ENCODE assay signal across 8 cellular contexts in genomic region chrX:18885317-18886004, GRCh38.
DNase-seq lines count a peak whose midpoint lies in the region; ATAC-seq and TF ChIP-seq lines count a peak whose summit lies in the region.

No MANE protein-coding gene starts in this region.

- H3K36me3 ChIP-seq in RWPE2 (ENCODE audit: low read depth) (no peaks in the 10 kb centered on the region), spleen (no peaks in the 10 kb centered on the region), HAP-1 (replicated peaks) (no peaks in the 10 kb centered on the region)

- POLR2A ChIA-PET in CD4-positive, alpha-beta T cell (lab: Charles Lee): interaction anchor here (1.6 to 2.6 kb wide), 2 partner anchors 100 to 460 kb away, joined by 6 to 23 read pairs; partner anchors contain the start of gene CDKL5

- peak overlapping the region; percentile 29 for H3K27ac ChIP-seq in CD4-positive, alpha-beta T cell (ENCODE audit: low read depth, low read length)
- H3K27ac ChIP-seq in RWPE2 (ENCODE audit: poor library complexity, severe bottlenecking) (peak overlapping the region; percentile 39), spleen (peak overlapping the region in 7 of 8 donors; percentile 76 to 86 (median 82))

- no peak for DNase-seq in CD4-positive, alpha-beta T cell
- DNase-seq in RWPE2 (ENCODE audit: low spot score): no peak
- DNase-seq in fibroblast of mammary gland (ENCODE audit: low read depth): peak; percentile 5
- peak; percentile 41 for DNase-seq in spleen
- DNase-seq in D341Med (ENCODE audit: low spot score): no peak
- DNase-seq in HAP-1 (ENCODE audit: low spot score in 2 of 2): no peak
- no peak for DNase-seq in mesenteric fat pad (ENCODE audit: low spot score)

- H3K4me3 ChIP-seq in RWPE2 (ENCODE audit: severe bottlenecking) (no peak overlapping the region), fibroblast of mammary gland (ENCODE audit: control insufficient read depth, low read depth, low read length) (no peak overlapping the region), spleen (peak overlapping the region in 7 of 8 donors; percentile 28 to 67 (median 39)), HAP-1 (no peak overlapping the region)

- peaks cover 22% of the 10 kb centered on the region for H3K4me1 ChIP-seq in RWPE2 (ENCODE audit: insufficient read depth, poor library complexity, severe bottlenecking)
- peaks cover 0 to 32% (median 21%) of the 10 kb centered on the region in 6 donors for H3K4me1 ChIP-seq in spleen
- H3K4me1 ChIP-seq in HAP-1: peaks cover 11% of the 10 kb centered on the region

- TF ChIP-seq POLR2A in spleen (IDR thresholded peaks at IDR 0.05): no peak

- H3K36me3 Mint-ChIP-seq in CD4-positive, alpha-beta T cell (ENCODE audit: low read depth): no peaks in the 10 kb centered on the region

- H3K27me3 Mint-ChIP-seq in CD4-positive, alpha-beta T cell: no peaks in the 10 kb centered on the region

- no peaks in the 10 kb centered on the region for H3K27me3 ChIP-seq in CD4-positive, alpha-beta T cell (ENCODE audit: control insufficient read depth, insufficient read depth, low read length)
- H3K27me3 ChIP-seq in RWPE2 (ENCODE audit: insufficient read depth, poor library complexity, severe bottlenecking): no peaks in the 10 kb centered on the region
- no peaks in the 10 kb centered on the region for H3K27me3 ChIP-seq in spleen (replicated peaks in 1 of 7)
- H3K27me3 ChIP-seq in HAP-1 (ENCODE audit: low read depth): no peaks in the 10 kb centered on the region

- H3K9me3 ChIP-seq in CD4-positive, alpha-beta T cell (ENCODE audit: control insufficient read depth, low read length): no peaks in the 10 kb centered on the region
- H3K9me3 ChIP-seq in RWPE2 (ENCODE audit: severe bottlenecking) (no peaks in the 10 kb centered on the region), spleen (peaks cover 0 to 6% (median 0%) of the 10 kb centered on the region in 8 donors), HAP-1 (no peaks in the 10 kb centered on the region)

- intact Hi-C loops in CD4-positive, alpha-beta T cell (cut with DNase I, micrococcal nuclease): loop anchor here (5.0 kb wide), 3 partner anchors 97 to 493 kb away; partner anchors contain the start of genes PHKA2 (in 1 of the 2) and RS1 (in 1 of the 2)
- intact Hi-C loops in spleen (cut with DNase I; ENCODE audit: low total_unique reads): no loop called here

- peak; percentile 49 for ATAC-seq in CD4-positive, alpha-beta T cell (ENCODE audit: poor library complexity)
- ATAC-seq in GM21528 (IDR thresholded peaks at IDR 0.05; ENCODE audit: low FRiP score, unreplicated experiment): peak; percentile 17
- no peak for ATAC-seq in RWPE2 (ENCODE audit: low read depth)

- H3K9me3 Mint-ChIP-seq in CD4-positive, alpha-beta T cell: no peaks in the 10 kb centered on the region

- H3K4me3 Mint-ChIP-seq in CD4-positive, alpha-beta T cell: peak overlapping the region; percentile 87

- CTCF ChIA-PET in CD4-positive, alpha-beta T cell (lab: Charles Lee): no interaction called here

- peaks cover 40% of the 10 kb centered on the region for H3K4me1 Mint-ChIP-seq in CD4-positive, alpha-beta T cell (ENCODE audit: low read depth)

- WGBS in spleen, 5 donors: 30 to 58% (median 40%) methylated on average over 7 to 8 of the region's 8 CpGs

- in situ Hi-C loops in HAP-1 (cut with MboI; ENCODE audit: low sequenced_read_pairs): no loop called here

- TF ChIP-seq CTCF in CD4-positive, alpha-beta T cell (IDR thresholded peaks at IDR 0.05): no peak
- TF ChIP-seq CTCF in RWPE2 (IDR thresholded peaks at IDR 0.05; ENCODE audit: poor library complexity, severe bottlenecking): no peak
- TF ChIP-seq CTCF in fibroblast of mammary gland (conservative IDR thresholded peaks at IDR 0.05; ENCODE audit: control insufficient read depth, insufficient read depth, low read depth, low read length): no peak
- peak in 1 of 11 experiments; percentile 6 for TF ChIP-seq CTCF in spleen (IDR thresholded peaks at IDR 0.05 in 8 of 11, conservative IDR thresholded peaks at IDR 0.05 in 3 of 11)

- peak overlapping the region; percentile 79 for H3K27ac Mint-ChIP-seq in CD4-positive, alpha-beta T cell

Comparison
In these comparisons a context has a peak if more than half of its experiments do, and no peak if none do; other contexts are left out.
1. DNase-seq: peak in fibroblast of mammary gland (single experiment) and spleen (single experiment); none in CD4-positive, alpha-beta T cell (0 of 10), RWPE2 (single experiment), D341Med (single experiment), HAP-1 (0 of 2) and mesenteric fat pad (single experiment).
2. H3K27ac ChIP-seq: peak in every context shown above with its lines; median percentile 82 in spleen; 39 in RWPE2; 29 in CD4-positive, alpha-beta T cell.
3. H3K4me3 ChIP-seq: peak in spleen (7 of 8); none in RWPE2 (single experiment), fibroblast of mammary gland (single experiment) and HAP-1 (single experiment).